ENCODE assay signal across 8 cellular contexts in the genomic region with DNA sequence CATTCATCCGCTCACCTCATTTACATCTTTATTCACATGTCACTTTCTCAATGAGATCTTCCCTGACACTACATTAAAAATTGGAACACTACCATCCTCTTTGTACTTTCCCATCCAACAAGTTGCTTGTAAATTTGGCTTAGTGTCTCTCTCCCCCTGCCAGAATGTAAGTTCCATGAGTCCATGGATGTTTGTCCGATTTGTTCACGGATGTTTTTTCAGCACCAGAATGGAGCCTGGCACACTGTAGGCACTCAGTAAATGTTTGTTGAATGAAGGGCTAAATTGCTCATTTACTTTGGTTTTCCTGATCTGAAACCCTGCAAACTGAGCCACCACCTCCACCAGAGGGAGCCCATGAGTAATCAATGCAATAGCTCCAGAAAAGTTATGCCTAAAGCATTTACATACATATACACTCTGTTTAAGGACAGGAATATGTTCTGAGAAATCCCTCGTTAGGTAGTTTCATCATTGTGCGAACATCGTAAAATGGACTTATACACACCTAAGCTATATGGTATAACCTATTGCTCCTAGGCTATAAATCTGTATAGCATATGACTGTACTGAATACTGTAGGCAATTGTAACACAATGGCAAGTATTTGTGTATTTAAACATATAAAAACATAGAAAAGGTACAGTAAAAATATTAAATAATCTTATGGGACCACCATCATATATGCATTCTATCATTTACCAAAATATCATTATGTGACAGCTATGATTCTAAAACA. TPM values are rescaled to one million over a fixed set of nuclear protein-coding genes. Genes with fewer than 3 reads are reported as not detected.
DNase-seq lines count a peak whose midpoint lies in the region; ATAC-seq, FAIRE-seq and TF ChIP-seq lines count a peak whose summit lies in the region.

No MANE protein-coding gene starts in this region.

- no peaks in the 10 kb centered on the region for H3K36me3 ChIP-seq in bronchial epithelial cell (ENCODE audit: control insufficient read depth, insufficient read depth, low read length)

- DNase-seq in activated CD4-positive, CD25-positive, alpha-beta regulatory T cell (lab: John Stamatoyannopoulos, UW) = peak; percentile 61 to 77 (median 64)
- DNase-seq in NCI-H2227 treated with DMSO at 0.1 percent for 48 hours (lab: John Stamatoyannopoulos, UW) = peak; percentile 29
- peak; percentile 68 for DNase-seq in bronchial epithelial cell (ENCODE audit: low read depth)
- DNase-seq in left kidney (ENCODE audit: low read depth, low spot score) = peak; percentile 80
- DNase-seq in stimulated activated CD4-positive, alpha-beta T cell treated with anti-CD3 and anti-CD28 coated beads, TNF-alpha, amount 100 ng/mL, for 24 hours (ENCODE audit: low read depth in 3 of 3) = peak; percentile 67 to 79 (median 76)

- TF ChIP-seq CTCF in WI38 (IDR thresholded peaks at IDR 0.05; ENCODE audit: low read depth, low read length) (peak; percentile 84), bronchial epithelial cell (IDR thresholded peaks at IDR 0.05; ENCODE audit: insufficient read depth, low read length, severe bottlenecking) (peak; percentile 73)

- FAIRE-seq in bronchial epithelial cell (lab: Jason Lieb, UNC) = no peak

- ATAC-seq in activated CD4-positive, CD25-positive, alpha-beta regulatory T cell treated with anti-CD3 and anti-CD28 coated beads, Interleukin-2, amount 50 U/mL, for 24 hours = no peak
- ATAC-seq in GM19452 (IDR thresholded peaks at IDR 0.05; ENCODE audit: unreplicated experiment) = no peak

- H3K4me3 ChIP-seq in WI38 (ENCODE audit: low read depth, low read length) (no peak overlapping the region), bronchial epithelial cell (ENCODE audit: low read depth, low read length) (no peak overlapping the region)

- H3K27me3 ChIP-seq in bronchial epithelial cell (ENCODE audit: control insufficient read depth, insufficient read depth, low read length) = no peaks in the 10 kb centered on the region

RNA-seq across cellular contexts. Expression of gene EYA3, which starts 2.8 kb away (rescaled TPM):
- 5.8 and 7.1 TPM in 2 replicates for total RNA-seq in bronchial epithelial cell

Comparison
In these comparisons a context has a peak if more than half of its experiments do, and no peak if none do; other contexts are left out.
1. DNase-seq: peak in every context shown above with its lines; median percentile 80 in left kidney; 76 in stimulated activated CD4-positive, alpha-beta T cell treated with anti-CD3 and anti-CD28 coated beads, TNF-alpha, amount 100 ng/mL, for 24 hours; 68 in bronchial epithelial cell; 64 in activated CD4-positive, CD25-positive, alpha-beta regulatory T cell; 29 in NCI-H2227 treated with DMSO at 0.1 percent for 48 hours.